1 cellular context compared by ENCODE assay signal in the genomic region with DNA sequence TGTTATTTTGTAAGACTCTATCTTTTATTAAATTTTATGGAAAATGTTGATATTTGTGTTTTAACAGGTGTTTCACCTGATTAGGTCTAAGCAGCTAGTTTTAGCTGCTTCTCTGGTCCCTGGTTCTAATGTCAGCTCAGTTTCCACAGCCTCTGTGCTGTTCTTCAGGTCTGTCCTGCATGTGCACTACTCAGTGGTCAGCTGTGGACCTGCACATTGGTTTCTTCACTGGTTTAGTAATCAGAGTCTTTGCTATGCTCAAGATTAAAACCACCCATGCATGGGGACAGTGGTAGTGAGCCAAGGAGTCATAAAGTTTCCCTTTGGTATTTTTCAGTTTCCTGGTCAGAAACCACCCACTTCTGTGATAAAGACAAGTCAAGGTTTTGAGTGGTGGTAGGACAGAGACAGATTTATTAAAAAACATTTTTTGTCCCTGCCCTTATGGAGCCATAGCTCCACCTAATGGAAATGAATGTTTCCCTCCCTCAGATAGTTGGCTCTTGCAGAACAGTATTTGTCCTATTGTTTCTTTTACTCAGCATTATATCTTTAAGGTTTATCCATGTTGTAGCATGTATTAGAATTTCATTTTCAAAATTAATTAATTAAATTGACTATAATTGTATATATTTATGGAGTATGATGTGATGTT.
TF ChIP-seq lines count a peak whose summit lies in the region.

No MANE protein-coding gene starts in this region.

TF ChIP-seq in HepG2, 621 proteins besides CTCF, POLR2A, EP300 and RAD21:
- TF ChIP-seq, protein P1, sequence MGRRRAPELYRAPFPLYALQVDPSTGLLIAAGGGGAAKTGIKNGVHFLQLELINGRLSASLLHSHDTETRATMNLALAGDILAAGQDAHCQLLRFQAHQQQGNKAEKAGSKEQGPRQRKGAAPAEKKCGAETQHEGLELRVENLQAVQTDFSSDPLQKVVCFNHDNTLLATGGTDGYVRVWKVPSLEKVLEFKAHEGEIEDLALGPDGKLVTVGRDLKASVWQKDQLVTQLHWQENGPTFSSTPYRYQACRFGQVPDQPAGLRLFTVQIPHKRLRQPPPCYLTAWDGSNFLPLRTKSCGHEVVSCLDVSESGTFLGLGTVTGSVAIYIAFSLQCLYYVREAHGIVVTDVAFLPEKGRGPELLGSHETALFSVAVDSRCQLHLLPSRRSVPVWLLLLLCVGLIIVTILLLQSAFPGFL (CRISPR knock-in tag; IDR thresholded peaks at IDR 0.05) = no peak
- TF ChIP-seq NCOA1 (CRISPR knock-in tag; IDR thresholded peaks at IDR 0.05) (no peak), NFE2L2 (IDR thresholded peaks at IDR 0.05; ENCODE audit: low read length) (no peak)
